Comparison of ENCODE assay signal across 1 cellular context in genomic region chr9:36400332-36401178, GRCh38.
A peak's percentile ranks its signal among the peaks of the same experiment; 100 is the strongest.
TF ChIP-seq lines count a peak whose summit lies in the region.

No MANE protein-coding gene starts in this region.

TF ChIP-seq in GM12878, 131 proteins besides CTCF, POLR2A, EP300 and RAD21 (continued from another document and continues in another):
- TF ChIP-seq, protein P1, sequence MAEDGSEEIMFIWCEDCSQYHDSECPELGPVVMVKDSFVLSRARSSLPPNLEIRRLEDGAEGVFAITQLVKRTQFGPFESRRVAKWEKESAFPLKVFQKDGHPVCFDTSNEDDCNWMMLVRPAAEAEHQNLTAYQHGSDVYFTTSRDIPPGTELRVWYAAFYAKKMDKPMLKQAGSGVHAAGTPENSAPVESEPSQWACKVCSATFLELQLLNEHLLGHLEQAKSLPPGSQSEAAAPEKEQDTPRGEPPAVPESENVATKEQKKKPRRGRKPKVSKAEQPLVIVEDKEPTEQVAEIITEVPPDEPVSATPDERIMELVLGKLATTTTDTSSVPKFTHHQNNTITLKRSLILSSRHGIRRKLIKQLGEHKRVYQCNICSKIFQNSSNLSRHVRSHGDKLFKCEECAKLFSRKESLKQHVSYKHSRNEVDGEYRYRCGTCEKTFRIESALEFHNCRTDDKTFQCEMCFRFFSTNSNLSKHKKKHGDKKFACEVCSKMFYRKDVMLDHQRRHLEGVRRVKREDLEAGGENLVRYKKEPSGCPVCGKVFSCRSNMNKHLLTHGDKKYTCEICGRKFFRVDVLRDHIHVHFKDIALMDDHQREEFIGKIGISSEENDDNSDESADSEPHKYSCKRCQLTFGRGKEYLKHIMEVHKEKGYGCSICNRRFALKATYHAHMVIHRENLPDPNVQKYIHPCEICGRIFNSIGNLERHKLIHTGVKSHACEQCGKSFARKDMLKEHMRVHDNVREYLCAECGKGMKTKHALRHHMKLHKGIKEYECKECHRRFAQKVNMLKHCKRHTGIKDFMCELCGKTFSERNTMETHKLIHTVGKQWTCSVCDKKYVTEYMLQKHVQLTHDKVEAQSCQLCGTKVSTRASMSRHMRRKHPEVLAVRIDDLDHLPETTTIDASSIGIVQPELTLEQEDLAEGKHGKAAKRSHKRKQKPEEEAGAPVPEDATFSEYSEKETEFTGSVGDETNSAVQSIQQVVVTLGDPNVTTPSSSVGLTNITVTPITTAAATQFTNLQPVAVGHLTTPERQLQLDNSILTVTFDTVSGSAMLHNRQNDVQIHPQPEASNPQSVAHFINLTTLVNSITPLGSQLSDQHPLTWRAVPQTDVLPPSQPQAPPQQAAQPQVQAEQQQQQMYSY (CRISPR knock-in tag; IDR thresholded peaks at IDR 0.05), result no peak
- TF ChIP-seq SUPT20H (IDR thresholded peaks at IDR 0.05; ENCODE audit: borderline replicate concordance, control insufficient read depth, low read depth, low read length) (no peak), STAT3 (IDR thresholded peaks at IDR 0.05; ENCODE audit: low read depth, low read length) (no peak), PAX8 (IDR thresholded peaks at IDR 0.05) (no peak), E2F8 (IDR thresholded peaks at IDR 0.05; ENCODE audit: low read depth, partially characterized antibody) (no peak), KDM1A (IDR thresholded peaks at IDR 0.05; ENCODE audit: borderline replicate concordance) (no peak), RB1 (IDR thresholded peaks at IDR 0.05; ENCODE audit: borderline replicate concordance) (peak; percentile 80; the same call in 1 of the 2 replicates), ZZZ3 (IDR thresholded peaks at IDR 0.05; ENCODE audit: control insufficient read depth, insufficient read length, low read depth) (no peak), USF2 (IDR thresholded peaks at IDR 0.05; ENCODE audit: borderline replicate concordance, low read depth, low read length) (no peak), RFX5 (IDR thresholded peaks at IDR 0.05; ENCODE audit: low read depth, low read length) (no peak), TCF12 (IDR thresholded peaks at IDR 0.05; ENCODE audit: low read depth, low read length) (peak; percentile 42; the same call in 1 of the 2 replicates), ZNF217 (IDR thresholded peaks at IDR 0.05) (peak; percentile 40; the same call in 1 of the 2 replicates), SUZ12 (IDR thresholded peaks at IDR 0.05; ENCODE audit: unreplicated experiment) (no peak), HDAC6 (IDR thresholded peaks at IDR 0.05; ENCODE audit: unreplicated experiment) (no peak), PAX5 (IDR thresholded peaks at IDR 0.05; ENCODE audit: borderline replicate concordance, low read depth, low read length) (0 out of 2 replicates have a peak, but pooled peaks have one; percentile 30), IKZF2 (IDR thresholded peaks at IDR 0.05) (no peak), DPF2 (IDR thresholded peaks at IDR 0.05) (peak; percentile 87), PKNOX1 (IDR thresholded peaks at IDR 0.05) (no peak), JUND (IDR thresholded peaks at IDR 0.05; ENCODE audit: low read depth, low read length) (no peak), ZBTB4 (CRISPR knock-in tag; IDR thresholded peaks at IDR 0.05) (no peak), NR2C2 (IDR thresholded peaks at IDR 0.05; ENCODE audit: borderline replicate concordance, control insufficient read depth, insufficient read length, low read depth) (no peak), HDGF (IDR thresholded peaks at IDR 0.05) (no peak), SREBF1 (IDR thresholded peaks at IDR 0.05; ENCODE audit: low read length) (no peak), GABPA (IDR thresholded peaks at IDR 0.05; ENCODE audit: low read depth) (no peak), BCLAF1 (IDR thresholded peaks at IDR 0.05) (no peak), BCL3 (IDR thresholded peaks at IDR 0.05; ENCODE audit: borderline replicate concordance, insufficient read depth, low read depth, low read length, poor library complexity, severe bottlenecking) (no peak), NFIC (IDR thresholded peaks at IDR 0.05; ENCODE audit: low read depth, low read length) (no peak)
- TF ChIP-seq, protein P2, sequence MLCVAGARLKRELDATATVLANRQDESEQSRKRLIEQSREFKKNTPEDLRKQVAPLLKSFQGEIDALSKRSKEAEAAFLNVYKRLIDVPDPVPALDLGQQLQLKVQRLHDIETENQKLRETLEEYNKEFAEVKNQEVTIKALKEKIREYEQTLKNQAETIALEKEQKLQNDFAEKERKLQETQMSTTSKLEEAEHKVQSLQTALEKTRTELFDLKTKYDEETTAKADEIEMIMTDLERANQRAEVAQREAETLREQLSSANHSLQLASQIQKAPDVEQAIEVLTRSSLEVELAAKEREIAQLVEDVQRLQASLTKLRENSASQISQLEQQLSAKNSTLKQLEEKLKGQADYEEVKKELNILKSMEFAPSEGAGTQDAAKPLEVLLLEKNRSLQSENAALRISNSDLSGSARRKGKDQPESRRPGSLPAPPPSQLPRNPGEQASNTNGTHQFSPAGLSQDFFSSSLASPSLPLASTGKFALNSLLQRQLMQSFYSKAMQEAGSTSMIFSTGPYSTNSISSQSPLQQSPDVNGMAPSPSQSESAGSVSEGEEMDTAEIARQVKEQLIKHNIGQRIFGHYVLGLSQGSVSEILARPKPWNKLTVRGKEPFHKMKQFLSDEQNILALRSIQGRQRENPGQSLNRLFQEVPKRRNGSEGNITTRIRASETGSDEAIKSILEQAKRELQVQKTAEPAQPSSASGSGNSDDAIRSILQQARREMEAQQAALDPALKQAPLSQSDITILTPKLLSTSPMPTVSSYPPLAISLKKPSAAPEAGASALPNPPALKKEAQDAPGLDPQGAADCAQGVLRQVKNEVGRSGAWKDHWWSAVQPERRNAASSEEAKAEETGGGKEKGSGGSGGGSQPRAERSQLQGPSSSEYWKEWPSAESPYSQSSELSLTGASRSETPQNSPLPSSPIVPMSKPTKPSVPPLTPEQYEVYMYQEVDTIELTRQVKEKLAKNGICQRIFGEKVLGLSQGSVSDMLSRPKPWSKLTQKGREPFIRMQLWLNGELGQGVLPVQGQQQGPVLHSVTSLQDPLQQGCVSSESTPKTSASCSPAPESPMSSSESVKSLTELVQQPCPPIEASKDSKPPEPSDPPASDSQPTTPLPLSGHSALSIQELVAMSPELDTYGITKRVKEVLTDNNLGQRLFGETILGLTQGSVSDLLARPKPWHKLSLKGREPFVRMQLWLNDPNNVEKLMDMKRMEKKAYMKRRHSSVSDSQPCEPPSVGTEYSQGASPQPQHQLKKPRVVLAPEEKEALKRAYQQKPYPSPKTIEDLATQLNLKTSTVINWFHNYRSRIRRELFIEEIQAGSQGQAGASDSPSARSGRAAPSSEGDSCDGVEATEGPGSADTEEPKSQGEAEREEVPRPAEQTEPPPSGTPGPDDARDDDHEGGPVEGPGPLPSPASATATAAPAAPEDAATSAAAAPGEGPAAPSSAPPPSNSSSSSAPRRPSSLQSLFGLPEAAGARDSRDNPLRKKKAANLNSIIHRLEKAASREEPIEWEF (IDR thresholded peaks at IDR 0.05; ENCODE audit: insufficient replicate concordance, low read depth, low read length), result no peak
